21 cellular contexts compared by ENCODE assay signal in genomic region chr17:67500261-67500660, GRCh38.
DNase-seq lines count a peak whose midpoint lies in the region; ATAC-seq and TF ChIP-seq lines count a peak whose summit lies in the region.
"Had no signal": no experiment of that assay in that cellular context is flagged by ENCODE, and none has a peak within 500 bp of the region (broad histone marks: within the 10 kb centered on the region; RNA-seq: fewer than 3 reads in every experiment).

No MANE protein-coding gene starts in this region.

- no peak overlapping the region for H3K4me2 ChIP-seq in IMR-90 (ENCODE audit: low read depth, low read length)

- H3K9me1 ChIP-seq in IMR-90 (ENCODE audit: insufficient read depth, low read length) = no peaks in the 10 kb centered on the region

- no peak overlapping the region for H3K18ac ChIP-seq in IMR-90 (ENCODE audit: low read depth, low read length)

- no peak overlapping the region for H2AFZ ChIP-seq in IMR-90 (replicated peaks; ENCODE audit: low read length, poor library complexity)

- H3K4me3 ChIP-seq in IMR-90 (ENCODE audit: insufficient read depth, low read depth, low read length) = no peak overlapping the region
- no peak overlapping the region for H3K4me3 ChIP-seq in fibroblast of villous mesenchyme (ENCODE audit: low read depth, low read length)
- no peak overlapping the region for H3K4me3 ChIP-seq in right atrium auricular region
- H3K4me3 ChIP-seq: dorsolateral prefrontal cortex, testis had no signal

- peak overlapping the region in 1 of 10 donors; percentile 36 for H3K4me3 Mint-ChIP-seq in naive thymus-derived CD8-positive, alpha-beta T cell
- H3K4me3 Mint-ChIP-seq: activated CD4-positive, alpha-beta T cell treated with anti-CD3 and anti-CD28 coated beads, Interleukin-2, amount 10 ng/mL, durations not matched to agents 24 days and 14 days; activated CD8-positive, alpha-beta memory T cell treated with anti-CD3 and anti-CD28 coated beads, Interleukin-2, amount 10 ng/mL, durations not matched to agents 7 days and 5 days; CD8-positive, alpha-beta memory T cell; HFFc6; stimulated activated naive B cell treated with anti-CD40 and anti-IgM and Interleukin-4, amounts not matched to agents 10 μg/mL and 1 μg/mL and 100 μg/mL, for 72 hours; T-cell had no signal

- H3K14ac ChIP-seq in IMR-90 (replicated peaks; ENCODE audit: low read depth, low read length) = no peak overlapping the region

- peak; percentile 44 for DNase-seq in DMS53 treated with DMSO at 0.1 percent for 48 hours (lab: John Stamatoyannopoulos, UW; ENCODE audit: unreplicated experiment)
- DNase-seq in IMR-90 = peak; percentile 43
- peak; percentile 20 for DNase-seq in amniotic epithelial cell (ENCODE audit: low read depth)
- peak; percentile 32 for DNase-seq in fibroblast of villous mesenchyme (ENCODE audit: low read depth)
- DNase-seq in right atrium auricular region (ENCODE audit: low spot score) = no peak
- no peak for DNase-seq in HPDE6-E6E7 (ENCODE audit: extremely low spot score)
- DNase-seq in naive thymus-derived CD8-positive, alpha-beta T cell = no peak
- DNase-seq: activated CD4-positive, alpha-beta T cell treated with anti-CD3 and anti-CD28 coated beads, Interleukin-2, amount 10 ng/mL, durations not matched to agents 24 days and 14 days; activated CD8-positive, alpha-beta memory T cell treated with anti-CD3 and anti-CD28 coated beads, Interleukin-2, amount 10 ng/mL, durations not matched to agents 7 days and 5 days; CD8-positive, alpha-beta memory T cell; dorsolateral prefrontal cortex; erythroblast; glutamatergic neuron; HFFc6; NCI-H1417 treated with DMSO at 0.1 percent for 48 hours; NCI-H526 treated with DMSO at 0.1 percent for 48 hours; stimulated activated CD4-positive, alpha-beta T cell treated with anti-CD3 and anti-CD28 coated beads, Interleukin-1b, Interleukin-23, amount 100 ng/mL, for 48 hours; stimulated activated naive B cell treated with anti-CD40 and anti-IgM and Interleukin-4, amounts not matched to agents 10 μg/mL and 1 μg/mL and 100 μg/mL, for 72 hours; T-cell; testis had no signal

- H2AK5ac ChIP-seq in IMR-90 (ENCODE audit: low read depth, low read length) = no peak overlapping the region

- H3K27me3 ChIP-seq in IMR-90 (ENCODE audit: control insufficient read depth, insufficient read depth, low read length) (no peaks in the 10 kb centered on the region), right atrium auricular region (no peaks in the 10 kb centered on the region)
- H3K27me3 ChIP-seq: dorsolateral prefrontal cortex, testis had no signal

- no peak overlapping the region for H2AK9ac ChIP-seq in IMR-90 (replicated peaks; ENCODE audit: low read depth, low read length, poor library complexity)

- H3K36me3 ChIP-seq in IMR-90 (ENCODE audit: control insufficient read depth, insufficient read depth, low read length) = no peaks in the 10 kb centered on the region
- H3K36me3 ChIP-seq in right atrium auricular region = no peaks in the 10 kb centered on the region

- H3K27me3 Mint-ChIP-seq in naive thymus-derived CD8-positive, alpha-beta T cell = no peaks in the 10 kb centered on the region
- H3K27me3 Mint-ChIP-seq: activated CD4-positive, alpha-beta T cell treated with anti-CD3 and anti-CD28 coated beads, Interleukin-2, amount 10 ng/mL, durations not matched to agents 24 days and 14 days; activated CD8-positive, alpha-beta memory T cell treated with anti-CD3 and anti-CD28 coated beads, Interleukin-2, amount 10 ng/mL, durations not matched to agents 7 days and 5 days; CD8-positive, alpha-beta memory T cell; stimulated activated naive B cell treated with anti-CD40 and anti-IgM and Interleukin-4, amounts not matched to agents 10 μg/mL and 1 μg/mL and 100 μg/mL, for 72 hours; T-cell had no signal

- POLR2A ChIA-PET in IMR-90 (lab: Charles Lee; ENCODE audit: unreplicated experiment) = no interaction called here
- POLR2A ChIA-PET in naive thymus-derived CD8-positive, alpha-beta T cell (lab: Charles Lee) = interaction anchor here (0.9 kb wide), 1 partner anchor 23 kb away, joined by 4 read pairs; no protein-coding TSS in a partner anchor

- no peak for TF ChIP-seq POLR2A in IMR-90 (IDR thresholded peaks at IDR 0.05; ENCODE audit: low read depth, low read length)

- H3K9me3 ChIP-seq in IMR-90 (ENCODE audit: control insufficient read depth, insufficient read depth, low read length) = peaks cover 1% of the 10 kb centered on the region; the same call in 1 of the 2 replicates
- H3K9me3 ChIP-seq in right atrium auricular region = no peaks in the 10 kb centered on the region
- H3K9me3 ChIP-seq: testis had no signal

- no peak for ATAC-seq in IMR-90 (ENCODE audit: low read depth)
- ATAC-seq in naive thymus-derived CD8-positive, alpha-beta T cell = no peak
- ATAC-seq: activated CD8-positive, alpha-beta memory T cell treated with anti-CD3 and anti-CD28 coated beads, Interleukin-2, amount 10 ng/mL, durations not matched to agents 7 days and 5 days; Right ventricle myocardium inferior; stimulated activated naive B cell treated with anti-CD40 and anti-IgM and Interleukin-4, amounts not matched to agents 10 μg/mL and 1 μg/mL and 100 μg/mL, for 72 hours; T-cell had no signal

- H3K4me1 ChIP-seq in IMR-90 (ENCODE audit: control insufficient read depth, insufficient read depth, low read length) (no peaks in the 10 kb centered on the region), right atrium auricular region (no peaks in the 10 kb centered on the region)

- peak overlapping the region in 4 of 10 donors; percentile 18 to 32 (median 23) for H3K27ac Mint-ChIP-seq in naive thymus-derived CD8-positive, alpha-beta T cell
- H3K27ac Mint-ChIP-seq: activated CD4-positive, alpha-beta T cell treated with anti-CD3 and anti-CD28 coated beads, Interleukin-2, amount 10 ng/mL, durations not matched to agents 24 days and 14 days; activated CD8-positive, alpha-beta memory T cell treated with anti-CD3 and anti-CD28 coated beads, Interleukin-2, amount 10 ng/mL, durations not matched to agents 7 days and 5 days; HFFc6; stimulated activated naive B cell treated with anti-CD40 and anti-IgM and Interleukin-4, amounts not matched to agents 10 μg/mL and 1 μg/mL and 100 μg/mL, for 72 hours had no signal

- no peak overlapping the region for H2BK120ac ChIP-seq in IMR-90 (ENCODE audit: low read depth, low read length)

- no peaks in the 10 kb centered on the region for H4K20me1 ChIP-seq in IMR-90 (ENCODE audit: insufficient read depth, low read length)

- no peak for TF ChIP-seq CTCF in IMR-90 (conservative IDR thresholded peaks at IDR 0.05; ENCODE audit: low read depth, low read length)
- no peak for TF ChIP-seq CTCF in fibroblast of villous mesenchyme (IDR thresholded peaks at IDR 0.05; ENCODE audit: insufficient read depth, low read depth, low read length)
- no peak for TF ChIP-seq CTCF in right atrium auricular region (IDR thresholded peaks at IDR 0.05)

- no peak overlapping the region for H4K8ac ChIP-seq in IMR-90 (ENCODE audit: low read depth in 2 of 2, low read length in 2 of 2)

- no peak overlapping the region for H2BK15ac ChIP-seq in IMR-90 (ENCODE audit: low read depth, low read length)

- intact Hi-C loops in IMR-90 (cut with micrococcal nuclease) = no loop called here

- H3K9me3 Mint-ChIP-seq in naive thymus-derived CD8-positive, alpha-beta T cell = peaks cover 0 to 2% (median 0%) of the 10 kb centered on the region in 9 donors
- H3K9me3 Mint-ChIP-seq: activated CD4-positive, alpha-beta T cell treated with anti-CD3 and anti-CD28 coated beads, Interleukin-2, amount 10 ng/mL, durations not matched to agents 24 days and 14 days; CD8-positive, alpha-beta memory T cell; HFFc6; T-cell had no signal

- no peak overlapping the region for H4K91ac ChIP-seq in IMR-90 (ENCODE audit: insufficient read depth, low read depth, low read length)

- dilution Hi-C loops in IMR-90 (cut with HindIII; ENCODE audit: low sequenced_read_pairs, unreplicated experiment) = no loop called here

- no peak overlapping the region for H3K4ac ChIP-seq in IMR-90 (ENCODE audit: low read depth, low read length)

- no peak overlapping the region for H3K23ac ChIP-seq in IMR-90 (ENCODE audit: low read depth, low read length)

- CTCF ChIA-PET in IMR-90 (lab: Yijun Ruan, JAX) = no interaction called here

- WGBS in IMR-90 (ENCODE audit: extremely low coverage in 2 of 2, insufficient read length in 1 of 2), 2 experiments = no CpG with 5 or more reads among the region's 2 CpGs

- in situ Hi-C loops in IMR-90 (cut with MboI; ENCODE audit: low sequenced_read_pairs) = no loop called here

- no peak overlapping the region for H2BK5ac ChIP-seq in IMR-90 (ENCODE audit: low read depth, low read length, poor library complexity, severe bottlenecking)

- no TSS peak for BruUV-seq in IMR-90 (replicated peaks; lab: Mats Ljungman, UMichigan)

- no peak overlapping the region for H3K9ac ChIP-seq in IMR-90 (ENCODE audit: low read depth, low read length)

- no peak overlapping the region for H2BK20ac ChIP-seq in IMR-90 (ENCODE audit: low read depth, low read length)

- peaks cover 46 to 81% (median 75%) of the 10 kb centered on the region in 4 donors for H3K4me1 Mint-ChIP-seq in naive thymus-derived CD8-positive, alpha-beta T cell
- H3K4me1 Mint-ChIP-seq: stimulated activated naive B cell treated with anti-CD40 and anti-IgM and Interleukin-4, amounts not matched to agents 10 μg/mL and 1 μg/mL and 100 μg/mL, for 72 hours had no signal

- no peak overlapping the region for H4K5ac ChIP-seq in IMR-90 (ENCODE audit: low read depth, low read length)

- no peak overlapping the region for H3K27ac ChIP-seq in IMR-90 (ENCODE audit: insufficient read depth, low read length)
- H3K27ac ChIP-seq in right atrium auricular region = no peak overlapping the region
- H3K27ac ChIP-seq: testis had no signal

- peaks cover 18 to 19% of the 10 kb centered on the region in 2 experiments; a peak in 3 of 4 replicates for H3K79me1 ChIP-seq in IMR-90 (ENCODE audit: low read depth in 1 of 2, low read length in 2 of 2)

- H3K56ac ChIP-seq in IMR-90 (ENCODE audit: extremely low read depth, insufficient read depth, low read length) = no peak overlapping the region

- H3K36me3 Mint-ChIP-seq in naive thymus-derived CD8-positive, alpha-beta T cell = peaks cover 0 to 5% (median 0%) of the 10 kb centered on the region in 3 donors
- H3K36me3 Mint-ChIP-seq: stimulated activated naive B cell treated with anti-CD40 and anti-IgM and Interleukin-4, amounts not matched to agents 10 μg/mL and 1 μg/mL and 100 μg/mL, for 72 hours had no signal

- TF ChIP-seq RAD21 in IMR-90 (IDR thresholded peaks at IDR 0.05; ENCODE audit: low read length) = no peak

TF ChIP-seq in IMR-90, 13 proteins besides CTCF, POLR2A, EP300 and RAD21:
- TF ChIP-seq FOS (IDR thresholded peaks at IDR 0.05; ENCODE audit: low read depth, low read length) (peak; percentile 26; the same call in 1 of the 2 replicates), RCOR1 (IDR thresholded peaks at IDR 0.05; ENCODE audit: insufficient replicate concordance, low read length) (no peak), NFE2L2 (IDR thresholded peaks at IDR 0.05; ENCODE audit: low read depth, low read length) (peak; percentile 82)

Comparison
In these comparisons a context has a peak if more than half of its experiments do, and no peak if none do; other contexts are left out.
1. DNase-seq: peak in DMS53 treated with DMSO at 0.1 percent for 48 hours (single experiment), IMR-90 (single experiment), amniotic epithelial cell (single experiment) and fibroblast of villous mesenchyme (single experiment); none in right atrium auricular region (single experiment), HPDE6-E6E7 (single experiment) and naive thymus-derived CD8-positive, alpha-beta T cell (0 of 10).